In the genomic region with DNA sequence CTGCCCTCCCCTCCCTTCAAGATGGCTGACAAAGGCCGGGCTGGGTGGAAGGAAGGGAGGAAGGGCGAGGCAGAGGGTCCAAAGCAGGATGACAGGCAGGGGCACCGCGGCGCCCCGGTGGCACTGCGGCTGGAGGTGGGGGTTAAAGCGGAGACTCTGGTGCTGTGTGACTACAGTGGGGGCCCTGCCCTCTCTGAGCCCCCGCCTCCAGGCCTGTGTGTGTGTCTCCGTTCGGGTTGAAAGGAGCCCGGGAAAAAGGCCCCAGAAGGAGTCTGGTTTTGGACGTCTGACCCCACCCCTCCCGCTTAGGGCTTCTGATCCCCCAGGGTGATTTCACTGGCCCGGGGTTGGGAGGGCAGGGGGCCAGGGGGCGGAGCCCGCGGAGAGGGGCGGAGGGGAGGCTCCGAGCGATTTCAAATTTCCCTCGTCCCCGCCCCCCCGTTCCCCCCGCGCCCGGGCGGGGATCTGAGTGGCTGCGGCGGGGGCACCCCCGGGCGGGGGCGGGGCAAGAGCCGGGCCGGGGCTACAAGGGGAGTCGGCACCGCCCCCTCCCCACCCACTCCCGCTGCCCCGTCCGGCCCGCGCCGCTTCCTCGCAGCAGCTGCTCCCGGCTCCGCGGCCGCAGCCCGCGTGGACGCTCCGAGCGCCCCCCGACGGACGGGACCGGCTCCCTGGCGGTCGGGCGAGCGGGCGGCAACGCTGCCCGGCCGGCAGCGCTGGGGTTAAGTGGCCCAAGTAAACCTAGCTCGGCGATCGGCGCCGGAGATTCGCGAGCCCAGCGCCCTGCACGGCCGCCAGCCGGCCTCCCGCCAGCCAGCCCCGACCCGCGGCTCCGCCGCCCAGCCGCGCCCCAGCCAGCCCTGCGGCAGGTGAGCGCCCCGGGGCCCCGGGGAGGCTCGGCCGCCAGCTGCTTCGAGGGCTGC, we compare ENCODE assay signal across 8 cellular contexts. TPM values are rescaled to one million over a fixed set of nuclear protein-coding genes. Genes with fewer than 3 reads are reported as not detected.
A peak's percentile ranks its signal among the peaks of the same experiment; 100 is the strongest.
DNase-seq lines count a peak whose midpoint lies in the region; ATAC-seq, FAIRE-seq and TF ChIP-seq lines count a peak whose summit lies in the region.

A gene (plus strand): TSS at position 555 of the 923 bp plus-strand sequence. CDS start 17,939 bp downstream, outside the sequence.

- H3K18ac ChIP-seq in H9 (ENCODE audit: insufficient read length, low read depth, low read length) = peak within 1 kb of the TSS; percentile 19

- H3K36me3 ChIP-seq in GM12878 (ENCODE audit: control insufficient read depth in 2 of 2, insufficient read depth in 2 of 2, low read length in 1 of 2) = no peaks in the 10 kb centered on the region

- no peak within 1 kb of the TSS for H2AK5ac ChIP-seq in H9 (ENCODE audit: insufficient read length, low read length)

- H4K8ac ChIP-seq in H9 (replicated peaks; ENCODE audit: insufficient read length, low read depth, low read length) = no peak within 1 kb of the TSS

- BruUV-seq in GM12878 (replicated peaks; lab: Mats Ljungman, UMichigan) = no TSS peak

- H3K4me1 ChIP-seq in H9 (ENCODE audit: insufficient read depth, low read length) = peaks cover 6% of the 10 kb centered on the region; the same call in 1 of the 2 replicates
- H3K4me1 ChIP-seq in GM12878 (ENCODE audit: control insufficient read depth, insufficient read depth, low read length) = peaks cover 8% of the 10 kb centered on the region

- RAD21 ChIA-PET in GM12878 (lab: Charles Lee; ENCODE audit: unreplicated experiment) = interaction anchor here (1.0 kb wide), 1 partner anchor 88 kb away, joined by 3 read pairs; a partner anchor contains a TSS

- in situ Hi-C loops in GM12878 (cut with MboI) = no loop called here

- TF ChIP-seq RAD21 in GM12878 (IDR thresholded peaks at IDR 0.05; ENCODE audit: insufficient read depth, low read depth, low read length) = no peak

- H3K27ac ChIP-seq in H9 (ENCODE audit: insufficient read length, low read depth, low read length) (peak within 1 kb of the TSS; percentile 13), GM12878 (ENCODE audit: control insufficient read depth, insufficient read depth) (no peak within 1 kb of the TSS)

- H3K9me3 Mint-ChIP-seq in H9 = no peaks in the 10 kb centered on the region; a peak in 1 of 5 replicates

- TF ChIP-seq POLR2A in GM12878 (IDR thresholded peaks at IDR 0.05; ENCODE audit: low read depth, low read length) = peak; percentile 60

- H3K4me1 Mint-ChIP-seq in H9 = peaks cover 39 to 42% of the 10 kb centered on the region in 2 experiments

- POLR2A ChIA-PET in GM12878 (lab: Charles Lee) = interaction anchor here (0.5 kb wide), 1 partner anchor 17 kb away, joined by 3 read pairs; no protein-coding TSS in a partner anchor

- peak within 1 kb of the TSS; percentile 86 for H3K14ac ChIP-seq in H9 (ENCODE audit: insufficient read depth, low read length)

- H3K23me2 ChIP-seq in H9 (ENCODE audit: insufficient read length, low read depth, low read length, poor library complexity, severe bottlenecking) = peaks cover 23% of the 10 kb centered on the region

- H2AFZ ChIP-seq in H9 (ENCODE audit: low read length) (no peak within 1 kb of the TSS), GM12878 (ENCODE audit: control insufficient read depth, low read depth, low read length) (peak within 1 kb of the TSS; percentile 71)

- H3K4me3 ChIP-seq in GM12878 (peak within 1 kb of the TSS; percentile 76), iPS-11a (ENCODE audit: low read depth, low read length) (peak within 1 kb of the TSS; percentile 100), skeletal muscle cell (ENCODE audit: low read depth, low read length) (peak within 1 kb of the TSS; percentile 80)

- SMC1A ChIA-PET in GM12878 (lab: Charles Lee; ENCODE audit: uncharacterized antibody, unreplicated experiment) = interaction anchor here (1.6 to 2.1 kb wide), 2 partner anchors 58 to 88 kb away, joined by 7 read pairs; a partner anchor contains a TSS

- CTCF ChIA-PET in GM12878 (lab: Yijun Ruan, JAX) = interaction anchor here (1.0 to 3.3 kb wide), 3 partner anchors 16 to 111 kb away, joined by 3 to 15 read pairs (median 5); a partner anchor contains a TSS

- DNase-seq in ELR (ENCODE audit: low read depth) (peak; percentile 86), H9 (peak; percentile 97), NCI-H1092 (lab: John Stamatoyannopoulos, UW) (peak; percentile 71), T-helper 9 cell (peak; percentile 64), GM12878 (ENCODE audit: low read depth, low spot score) (no peak), skeletal muscle cell (ENCODE audit: low read depth) (no peak), superior temporal gyrus (ENCODE audit: extremely low spot score) (no peak)

- no peak within 1 kb of the TSS for H4K5ac ChIP-seq in H9 (ENCODE audit: insufficient read length, low read depth, low read length)

- no peak within 1 kb of the TSS for H3K4ac ChIP-seq in H9 (ENCODE audit: low read depth, low read length)

- no peak within 1 kb of the TSS for H3K23ac ChIP-seq in H9 (ENCODE audit: insufficient read length, low read depth, low read length)

- H4K20me1 ChIP-seq in H9 (ENCODE audit: control insufficient read depth, insufficient read depth, insufficient read length) = peaks cover 4% of the 10 kb centered on the region
- H4K20me1 ChIP-seq in GM12878 (ENCODE audit: control insufficient read depth, insufficient read depth) = no peaks in the 10 kb centered on the region

- H3K27me3 Mint-ChIP-seq in H9 (ENCODE audit: low read depth) = 0 out of 2 replicates have a peak, but pooled peaks cover 2% of the 10 kb centered on the region

- no peak within 1 kb of the TSS for H4K91ac ChIP-seq in H9 (ENCODE audit: insufficient read length, low read depth, low read length)

- ATAC-seq in GM12878 = peak; percentile 90

- H3K79me2 ChIP-seq in H9 (ENCODE audit: insufficient read depth, low read length) (peaks cover 42% of the 10 kb centered on the region), GM12878 (ENCODE audit: control insufficient read depth, insufficient read depth, low read length) (no peaks in the 10 kb centered on the region)

- H3K36me3 Mint-ChIP-seq in H9 (ENCODE audit: insufficient read depth in 1 of 3, low read depth in 3 of 3) = peaks cover 28 to 41% (median 30%) of the 10 kb centered on the region in 3 experiments

- H3K27me3 ChIP-seq in H9 (ENCODE audit: insufficient read depth, low read length) (no peaks in the 10 kb centered on the region), GM12878 (replicated peaks in 1 of 2; ENCODE audit: control insufficient read depth in 2 of 2, insufficient read depth in 2 of 2, low read length in 1 of 2) (no peaks in the 10 kb centered on the region; a peak in 2 of 4 replicates)

- H3K56ac ChIP-seq in H9 (ENCODE audit: insufficient read length, low read depth, low read length) = no peak within 1 kb of the TSS

- H3K4me3 Mint-ChIP-seq in H9 = peak within 1 kb of the TSS; percentile 99

- H3K9ac ChIP-seq in H9 (ENCODE audit: extremely low read depth, insufficient read length, low read length) = peak within 1 kb of the TSS; percentile 76
- H3K9ac ChIP-seq in GM12878 (ENCODE audit: control insufficient read depth, insufficient read depth, low read length) = peak within 1 kb of the TSS; percentile 52; the same call in 1 of the 2 replicates

- H2BK15ac ChIP-seq in H9 (ENCODE audit: low read depth, low read length) = no peak within 1 kb of the TSS

- no peaks in the 10 kb centered on the region for H3K9me3 ChIP-seq in H9 (ENCODE audit: control insufficient read depth, low read depth, low read length)
- no peaks in the 10 kb centered on the region for H3K9me3 ChIP-seq in GM12878 (replicated peaks; ENCODE audit: control insufficient read depth, insufficient read depth, low read length)

- no peak for TF ChIP-seq EP300 in GM12878 (IDR thresholded peaks at IDR 0.05; ENCODE audit: borderline replicate concordance in 1 of 2, control insufficient read depth in 1 of 2, low read depth in 2 of 2, low read length in 2 of 2)

- intact Hi-C loops in GM12878 (cut with micrococcal nuclease; ENCODE audit: unreplicated experiment) = no loop called here

- TF ChIP-seq CTCF in H9 (conservative IDR thresholded peaks at IDR 0.05) = peak; percentile 26; the same call in 1 of the 3 replicates
- TF ChIP-seq CTCF in GM12878 (IDR thresholded peaks at IDR 0.05 in 2 of 3, conservative IDR thresholded peaks at IDR 0.05 in 1 of 3; ENCODE audit: control insufficient read depth in 2 of 3, extremely low read depth in 1 of 3, insufficient read depth in 1 of 3, low read depth in 3 of 3, low read length in 3 of 3) = 0 out of 6 replicates have a peak, but pooled peaks of 1 of the 3 experiments have one; percentile 1

- no CpG with 5 or more reads among the region's 92 CpGs for WGBS in H9 (ENCODE audit: extremely low coverage, insufficient read length, low lambda C conversion rate)
- 2% methylated on average over 58 of the region's 92 CpGs for WGBS in GM12878 (ENCODE audit: insufficient coverage, insufficient replicate concordance, low lambda C conversion rate, missing lambda C conversion rate)

- no peak within 1 kb of the TSS for H3T11ph ChIP-seq in H9 (ENCODE audit: low read length)

- no peak within 1 kb of the TSS for H2BK20ac ChIP-seq in H9 (ENCODE audit: low read depth, low read length, poor library complexity, severe bottlenecking)

- H3K4me2 ChIP-seq in H9 (ENCODE audit: insufficient read depth, insufficient read length, low read length) (peak within 1 kb of the TSS; percentile 79), GM12878 (ENCODE audit: control insufficient read depth, insufficient read depth) (peak within 1 kb of the TSS; percentile 96)

- H3K27ac Mint-ChIP-seq in H9 = peak within 1 kb of the TSS; percentile 94 to 97 (median 95)

- FAIRE-seq in GM12878 (lab: Jason Lieb, UNC) = no peak

- H2BK5ac ChIP-seq in H9 (ENCODE audit: insufficient read length, low read length) = no peak within 1 kb of the TSS

- H2BK12ac ChIP-seq in H9 (ENCODE audit: insufficient read length, low read depth, low read length) = no peak within 1 kb of the TSS

- no peak within 1 kb of the TSS for H2BK120ac ChIP-seq in H9 (ENCODE audit: low read depth, low read length, poor library complexity, severe bottlenecking)

- H3K79me1 ChIP-seq in H9 (ENCODE audit: insufficient read depth, low read depth, low read length, poor library complexity, severe bottlenecking) = no peaks in the 10 kb centered on the region

RNA-seq across cellular contexts. Expression of the gene that starts here (rescaled TPM):
- total RNA-seq in H9 (2021) = 980 and 996 TPM in 2 replicates
- 0.40 and 0.47 TPM in 2 replicates for total RNA-seq in GM12878 (2013; cell fraction: nucleolus; rRNA removed)
- 1.1 and 1.6 TPM in 2 replicates for total RNA-seq in GM12878 (2014; rRNA removed)
- 1.2 TPM in 2 replicates for total RNA-seq in GM12878 (2014; rRNA removed; fragmentation: Illumina TruSeq; extraction: Trizol)
- total RNA-seq in GM12878 (2021) = 1.8 and 1.9 TPM in 2 replicates
- 0.25 TPM for polyA plus RNA-seq in GM12878 (2011; ENCODE audit: low read depth)
- 0.22 and 0.24 TPM in 2 replicates for polyA plus RNA-seq in GM12878 (2011; rRNA removed)
- 0.15 and 0.24 TPM in 2 replicates for polyA plus RNA-seq in GM12878 (2011; cell fraction: cytosol; rRNA removed)
- 0.78 and 0.82 TPM in 2 replicates for polyA plus RNA-seq in GM12878 (2011; cell fraction: nucleus; rRNA removed)
- polyA plus RNA-seq in GM12878 (2012) = 0.49 and 0.50 TPM in 2 replicates
- 0.82 and 1.4 TPM in 2 replicates for polyA plus RNA-seq in GM12878 (2014; fragmentation: Illumina TruSeq; extraction: Trizol)
- under 1 TPM; 0.23 to 0.33 TPM for polyA plus RNA-seq in GM12878 (2014; fragmentation: Nextera tagmentation; extraction: Ambion mirVana)
- polyA plus RNA-seq in GM12878 (2014; rRNA removed) = 1.7 and 1.9 TPM in 2 replicates
- 1 to 10 TPM in 1 of 2 experiments, under 1 TPM in 1; 0.82 to 1.5 TPM for polyA plus RNA-seq in GM12878 (2016; fragmentation: Nextera tagmentation; extraction: Ambion mirVana)
- polyA minus RNA-seq in GM12878 (2011; rRNA and poly(A)+ RNA removed) = 0.15 and 0.46 TPM in 2 replicates
- polyA minus RNA-seq in GM12878 (2011; cell fraction: cytosol; rRNA and poly(A)+ RNA removed) = not detected in 2 replicates
- 0.12 and 0.19 TPM in 2 replicates for polyA minus RNA-seq in GM12878 (2011; cell fraction: nucleus; rRNA and poly(A)+ RNA removed)

Comparison
In these comparisons a context has a peak if more than half of its experiments do, and no peak if none do; other contexts are left out.
1. RNA of the gene that starts here (total RNA-seq): 980 to 996 TPM in H9; 0.40 to 1.9 TPM in GM12878; every median in the first group is over 100 times any median in the second.
2. DNase-seq: peak in ELR (single experiment), H9 (single experiment), NCI-H1092 (single experiment) and T-helper 9 cell (single experiment); none in GM12878 (single experiment), skeletal muscle cell (single experiment) and superior temporal gyrus (single experiment).
3. Peak in every context shown above with its lines, with median percentiles within 50 percentile points of each other: H3K4me3 ChIP-seq.